ENCODE assay signal across 9 cellular contexts in the genomic region with DNA sequence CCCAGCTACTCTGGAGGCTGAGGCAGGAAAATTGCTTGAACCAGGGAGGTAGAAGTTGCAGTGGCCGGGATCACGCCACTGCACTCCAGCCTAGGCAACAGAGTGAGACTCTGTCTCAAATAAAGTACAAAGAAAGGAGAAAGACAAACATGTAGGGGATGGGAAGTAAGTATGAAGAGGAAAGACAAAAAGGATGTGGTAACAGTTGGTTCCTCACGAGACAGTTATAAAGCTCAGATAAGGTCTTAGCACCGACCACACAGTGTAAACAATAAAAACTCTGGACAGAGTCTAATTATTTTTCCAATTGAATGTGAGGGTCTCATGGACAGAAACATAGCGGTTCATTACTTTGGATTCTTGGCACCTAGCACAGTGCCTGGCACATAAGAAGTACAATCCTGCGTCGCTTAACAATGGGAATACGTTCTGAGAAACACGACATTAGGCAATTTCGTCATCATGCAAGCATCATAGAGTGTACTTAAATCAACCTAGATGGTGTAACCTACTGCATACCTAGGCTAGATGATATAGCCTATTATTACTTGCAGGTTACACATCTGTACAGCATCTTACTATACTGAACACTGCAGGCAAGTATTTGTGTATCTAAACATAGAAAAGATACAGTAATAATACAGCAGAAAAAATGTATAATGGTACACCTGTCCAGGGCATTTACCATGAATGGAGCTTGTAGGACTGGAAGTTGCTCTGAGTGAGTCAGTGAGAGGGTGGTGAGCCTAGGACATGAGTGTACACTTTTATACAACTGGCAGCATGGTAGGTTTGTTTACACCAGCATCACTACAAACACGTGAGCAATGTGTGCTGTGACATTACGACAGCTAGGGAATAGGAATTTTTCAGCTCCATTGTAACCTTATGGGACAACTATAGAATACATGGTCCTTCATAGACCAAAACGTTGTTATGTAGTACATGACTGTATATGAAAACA. TPM values are rescaled to one million over a fixed set of nuclear protein-coding genes. Genes with fewer than 3 reads are reported as not detected.
A peak's percentile ranks its signal among the peaks of the same experiment; 100 is the strongest.
DNase-seq lines count a peak whose midpoint lies in the region; ATAC-seq, FAIRE-seq and TF ChIP-seq lines count a peak whose summit lies in the region.
"Had no signal": no experiment of that assay in that cellular context is flagged by ENCODE, and none has a peak within 500 bp of the region (broad histone marks: within the 10 kb centered on the region; RNA-seq: fewer than 3 reads in every experiment).

No MANE protein-coding gene starts in this region.

- no peak overlapping the region for H3K4me3 ChIP-seq in epithelial cell of esophagus (ENCODE audit: low read length)
- no peak overlapping the region for H3K4me3 ChIP-seq in foreskin fibroblast (ENCODE audit: low read depth in 1 of 2, low read length in 2 of 2)
- H3K4me3 ChIP-seq in thyroid gland (replicated peaks in 1 of 3) = no peak overlapping the region
- H3K4me3 ChIP-seq: thoracic aorta had no signal

- H3K36me3 ChIP-seq in thyroid gland = no peaks in the 10 kb centered on the region
- H3K36me3 ChIP-seq: thoracic aorta had no signal

- TF ChIP-seq POLR2A in GM12891 (IDR thresholded peaks at IDR 0.05; ENCODE audit: low read depth, low read length) = no peak
- no peak for TF ChIP-seq POLR2A in thyroid gland (IDR thresholded peaks at IDR 0.05)

- intact Hi-C loops in thyroid gland (cut with DNase I) = no loop called here

- no peaks in the 10 kb centered on the region for H3K9me3 ChIP-seq in thyroid gland
- H3K9me3 ChIP-seq: thoracic aorta had no signal

- no peak overlapping the region for H3K27ac ChIP-seq in thyroid gland
- H3K27ac ChIP-seq: thoracic aorta had no signal

- H3K4me1 ChIP-seq in thyroid gland = no peaks in the 10 kb centered on the region

- peak; percentile 79 for ATAC-seq in GM21447 (IDR thresholded peaks at IDR 0.05; ENCODE audit: unreplicated experiment)

- WGBS in thyroid gland, 2 donors = 93 to 94% methylated on average over 13 of the region's 13 CpGs

- no peaks in the 10 kb centered on the region for H3K27me3 ChIP-seq in thyroid gland

- FAIRE-seq in GM12891 (lab: Jason Lieb, UNC) = peak; percentile 64

- no peak for DNase-seq in GM12891 (ENCODE audit: insufficient read length, low spot score)
- DNase-seq in KG1 (lab: John Stamatoyannopoulos, UW) = peak; percentile 14
- DNase-seq in epithelial cell of esophagus (ENCODE audit: low read depth) = peak; percentile 64
- DNase-seq in DMS114 treated with DMSO at 0.1 percent for 48 hours (lab: John Stamatoyannopoulos, UW; ENCODE audit: unreplicated experiment) = no peak
- no peak for DNase-seq in activated gamma-delta T cell treated with Interleukin-2 at 50 U/mL for 16 hours
- DNase-seq in foreskin fibroblast = no peak
- no peak for DNase-seq in thyroid gland

- no peak for TF ChIP-seq CTCF in epithelial cell of esophagus (IDR thresholded peaks at IDR 0.05; ENCODE audit: insufficient read depth, low read depth, low read length, missing control alignments)
- no peak for TF ChIP-seq CTCF in foreskin fibroblast (IDR thresholded peaks at IDR 0.05; ENCODE audit: low read depth, low read length)
- no peak for TF ChIP-seq CTCF in thyroid gland (IDR thresholded peaks at IDR 0.05)

TF ChIP-seq in GM12891, 5 proteins besides CTCF, POLR2A, EP300 and RAD21:
- no peak for TF ChIP-seq POU2F2 (IDR thresholded peaks at IDR 0.05; ENCODE audit: low read depth, low read length)
- no peak for TF ChIP-seq TAF1 (IDR thresholded peaks at IDR 0.05; ENCODE audit: low read depth, low read length)
- no peak for TF ChIP-seq POLR2AphosphoS5 (IDR thresholded peaks at IDR 0.05; ENCODE audit: low read depth, low read length)
- no peak; the same call in 1 of the 2 replicates for TF ChIP-seq SPI1 (IDR thresholded peaks at IDR 0.05; ENCODE audit: low read depth, low read length)
- TF ChIP-seq PAX5 (IDR thresholded peaks at IDR 0.05; ENCODE audit: insufficient read depth, low read length, severe bottlenecking) = no peak

RNA-seq across cellular contexts. Expression of gene MBOAT1, which starts 38.2 kb away (rescaled TPM):
- 4.2 TPM for polyA plus RNA-seq in GM12891 (2012; ENCODE audit: low read depth, missing spikeins)
- total RNA-seq in thyroid gland = 10 to 100 TPM in 3 of 4 donors, 1 to 10 TPM in 1; 9.6 to 24.3 (median 12.6) TPM

Comparison
In these comparisons a context has a peak if more than half of its experiments do, and no peak if none do; other contexts are left out.
1. DNase-seq: peak in KG1 (single experiment) and epithelial cell of esophagus (single experiment); none in GM12891 (single experiment), DMS114 treated with DMSO at 0.1 percent for 48 hours (single experiment), activated gamma-delta T cell treated with Interleukin-2 at 50 U/mL for 16 hours (single experiment), foreskin fibroblast (0 of 2) and thyroid gland (0 of 2).